Comparison of ENCODE assay signal across 18 cellular contexts in genomic region chr1:222107975-222108374, GRCh38.
DNase-seq lines count a peak whose midpoint lies in the region; ATAC-seq, FAIRE-seq and TF ChIP-seq lines count a peak whose summit lies in the region.
"Had no signal": no experiment of that assay in that cellular context is flagged by ENCODE, and none has a peak within 500 bp of the region (broad histone marks: within the 10 kb centered on the region; RNA-seq: fewer than 3 reads in every experiment).

No MANE protein-coding gene starts in this region.

- DNase-seq in HepG2 (ENCODE audit: low spot score) = no peak
- DNase-seq in right lobe of liver = no peak
- DNase-seq in IMR-90 = no peak
- DNase-seq in esophagus muscularis mucosa (ENCODE audit: extremely low spot score) = peak; percentile 74
- no peak for DNase-seq in foreskin melanocyte
- DNase-seq: C1 segment of cervical spinal cord; Calu3; CD4-positive, alpha-beta memory T cell; COR-L47; GF-D8; GOT3; HFFc6 had no signal

- peaks cover 3% of the 10 kb centered on the region; the same call in 1 of the 2 replicates for H3K9me1 ChIP-seq in IMR-90 (ENCODE audit: insufficient read depth, low read length)

- H2AK5ac ChIP-seq in IMR-90 (ENCODE audit: low read depth, low read length) = no peak overlapping the region

- no peak overlapping the region for H3K56ac ChIP-seq in IMR-90 (ENCODE audit: extremely low read depth, insufficient read depth, low read length)

- H2AK9ac ChIP-seq in IMR-90 (replicated peaks; ENCODE audit: low read depth, low read length, poor library complexity) = no peak overlapping the region

- dilution Hi-C loops in IMR-90 (cut with HindIII; ENCODE audit: low sequenced_read_pairs, unreplicated experiment) = no loop called here

- no peak overlapping the region for H2BK20ac ChIP-seq in IMR-90 (ENCODE audit: low read depth, low read length)

- H3K18ac ChIP-seq in IMR-90 (ENCODE audit: low read depth, low read length) = no peak overlapping the region

- H3K4me3 ChIP-seq in HepG2 (replicated peaks in 1 of 3; ENCODE audit: insufficient read depth in 1 of 3, low read depth in 2 of 3, low read length in 3 of 3) (no peak overlapping the region), right lobe of liver (no peak overlapping the region), IMR-90 (ENCODE audit: insufficient read depth, low read depth, low read length) (no peak overlapping the region), esophagus muscularis mucosa (no peak overlapping the region)
- H3K4me3 ChIP-seq: HAP-1 had no signal

- intact Hi-C loops in HepG2 (cut with micrococcal nuclease; ENCODE audit: unreplicated experiment) (no loop called here), right lobe of liver (cut with DNase I) (no loop called here), IMR-90 (cut with micrococcal nuclease) (no loop called here), esophagus muscularis mucosa (cut with DNase I) (no loop called here)

- TF ChIP-seq POLR2A in HepG2 (IDR thresholded peaks at IDR 0.05; ENCODE audit: insufficient read depth in 1 of 2, low read depth in 2 of 2, low read length in 2 of 2) (no peak), right lobe of liver (IDR thresholded peaks at IDR 0.05) (no peak), IMR-90 (IDR thresholded peaks at IDR 0.05; ENCODE audit: low read depth, low read length) (no peak), esophagus muscularis mucosa (IDR thresholded peaks at IDR 0.05; ENCODE audit: low read depth) (no peak)

- H3K23ac ChIP-seq in IMR-90 (ENCODE audit: low read depth, low read length) = no peak overlapping the region

- no peak overlapping the region for H4K5ac ChIP-seq in IMR-90 (ENCODE audit: low read depth, low read length)

- H3K27me3 Mint-ChIP-seq in stimulated activated memory B cell treated with anti-CD40 and anti-IgM and Interleukin-4, amounts not matched to agents 10 μg/mL and 1 μg/mL and 100 μg/mL, for 72 hours = no peaks in the 10 kb centered on the region

- no peaks in the 10 kb centered on the region for H3K4me1 Mint-ChIP-seq in stimulated activated memory B cell treated with anti-CD40 and anti-IgM and Interleukin-4, amounts not matched to agents 10 μg/mL and 1 μg/mL and 100 μg/mL, for 72 hours
- H3K4me1 Mint-ChIP-seq: CD4-positive, alpha-beta memory T cell had no signal

- H3K9ac ChIP-seq in HepG2 (ENCODE audit: insufficient read depth, low read depth, low read length) (no peak overlapping the region), IMR-90 (ENCODE audit: low read depth, low read length) (no peak overlapping the region)

- in situ Hi-C loops in HepG2 (cut with HindIII; ENCODE audit: extremely low pct_ligation_motif_present, low pct_unique_long_range_greater_than_20kb) (no loop called here), IMR-90 (cut with MboI; ENCODE audit: low sequenced_read_pairs) (no loop called here)

- H3K9me3 Mint-ChIP-seq in stimulated activated memory B cell treated with anti-CD40 and anti-IgM and Interleukin-4, amounts not matched to agents 10 μg/mL and 1 μg/mL and 100 μg/mL, for 72 hours = peaks cover 3% of the 10 kb centered on the region
- H3K9me3 Mint-ChIP-seq: HFFc6 had no signal

- no peak overlapping the region for H3K14ac ChIP-seq in IMR-90 (replicated peaks; ENCODE audit: low read depth, low read length)

- H3K4me3 Mint-ChIP-seq in stimulated activated memory B cell treated with anti-CD40 and anti-IgM and Interleukin-4, amounts not matched to agents 10 μg/mL and 1 μg/mL and 100 μg/mL, for 72 hours = no peak overlapping the region
- H3K4me3 Mint-ChIP-seq: CD4-positive, alpha-beta memory T cell; HFFc6 had no signal

- H3K4ac ChIP-seq in IMR-90 (ENCODE audit: low read depth, low read length) = peak overlapping the region; percentile 13; the same call in 1 of the 2 replicates

- H3K36me3 Mint-ChIP-seq in stimulated activated memory B cell treated with anti-CD40 and anti-IgM and Interleukin-4, amounts not matched to agents 10 μg/mL and 1 μg/mL and 100 μg/mL, for 72 hours = no peaks in the 10 kb centered on the region
- H3K36me3 Mint-ChIP-seq: CD4-positive, alpha-beta memory T cell had no signal

- no peak overlapping the region for H4K91ac ChIP-seq in IMR-90 (ENCODE audit: insufficient read depth, low read depth, low read length)

- WGBS in HepG2 (ENCODE audit: low lambda C conversion rate) = 30% methylated on average over 4 of the region's 4 CpGs
- no CpG with 5 or more reads among the region's 4 CpGs for WGBS in right lobe of liver (ENCODE audit: insufficient coverage, low coverage, low lambda C conversion rate, missing lambda C conversion rate)
- 89% methylated on average over 3 of the region's 4 CpGs; no CpG with 5 or more reads in 1 of the 2 experiments for WGBS in IMR-90 (ENCODE audit: extremely low coverage in 2 of 2, insufficient read length in 1 of 2), 2 experiments
- WGBS in esophagus muscularis mucosa = 83% methylated on average over 4 of the region's 4 CpGs

- TF ChIP-seq RAD21 in HepG2 (CRISPR knock-in tag; IDR thresholded peaks at IDR 0.05) (no peak), IMR-90 (IDR thresholded peaks at IDR 0.05; ENCODE audit: low read length) (no peak)

- no peak overlapping the region for H2BK15ac ChIP-seq in IMR-90 (ENCODE audit: low read depth, low read length)

- ATAC-seq in HepG2 (peak; percentile 36; the same call in 2 of the 3 replicates), right lobe of liver (no peak), IMR-90 (ENCODE audit: low read depth) (no peak), GM21723 (IDR thresholded peaks at IDR 0.05; ENCODE audit: unreplicated experiment) (no peak)
- ATAC-seq in stimulated activated memory B cell treated with anti-CD40 and anti-IgM and Interleukin-4, amounts not matched to agents 10 μg/mL and 1 μg/mL and 100 μg/mL, for 72 hours = peak; percentile 37

- H3K79me1 ChIP-seq in IMR-90 (ENCODE audit: low read depth in 1 of 2, low read length in 2 of 2) = no peaks in the 10 kb centered on the region

- H4K20me1 ChIP-seq in HepG2 (ENCODE audit: insufficient read depth, low read length) = no peaks in the 10 kb centered on the region
- H4K20me1 ChIP-seq in IMR-90 (ENCODE audit: insufficient read depth, low read length) = no peaks in the 10 kb centered on the region

- no peak for TF ChIP-seq CTCF in HepG2 (CRISPR knock-in tag; IDR thresholded peaks at IDR 0.05)
- no peak for TF ChIP-seq CTCF in right lobe of liver (IDR thresholded peaks at IDR 0.05)
- no peak for TF ChIP-seq CTCF in IMR-90 (conservative IDR thresholded peaks at IDR 0.05; ENCODE audit: low read depth, low read length)
- TF ChIP-seq CTCF in esophagus muscularis mucosa (IDR thresholded peaks at IDR 0.05) = no peak

- H3K4me1 ChIP-seq in HepG2 (ENCODE audit: insufficient read depth, low read length) (peaks cover 15% of the 10 kb centered on the region; the same call in 1 of the 2 replicates), right lobe of liver (peaks cover 0 to 17% (median 5%) of the 10 kb centered on the region in 4 donors), IMR-90 (ENCODE audit: control insufficient read depth, insufficient read depth, low read length) (peaks cover 4% of the 10 kb centered on the region; the same call in 1 of the 2 replicates), esophagus muscularis mucosa (peaks cover 8 to 14% (median 10%) of the 10 kb centered on the region in 4 donors)
- H3K4me1 ChIP-seq: HAP-1 had no signal

- FAIRE-seq in HepG2 (lab: Jason Lieb, UNC) = no peak
- FAIRE-seq: GM12891, GM18507, H54 had no signal

- H3K36me3 ChIP-seq in HepG2 (replicated peaks in 1 of 2; ENCODE audit: control insufficient read depth in 1 of 2, insufficient read depth in 2 of 2, low read length in 2 of 2) (no peaks in the 10 kb centered on the region), right lobe of liver (no peaks in the 10 kb centered on the region), IMR-90 (ENCODE audit: control insufficient read depth, insufficient read depth, low read length) (no peaks in the 10 kb centered on the region), esophagus muscularis mucosa (no peaks in the 10 kb centered on the region)
- H3K36me3 ChIP-seq: HAP-1 had no signal

- POLR2A ChIA-PET in HepG2 (lab: Yijun Ruan, JAX) = no interaction called here
- POLR2A ChIA-PET in IMR-90 (lab: Charles Lee; ENCODE audit: unreplicated experiment) = no interaction called here

- H3K27me3 ChIP-seq in HepG2 (ENCODE audit: control insufficient read depth in 1 of 2, insufficient read depth in 2 of 2, low read length in 2 of 2) (no peaks in the 10 kb centered on the region; a peak in 1 of 5 replicates), right lobe of liver (no peaks in the 10 kb centered on the region), IMR-90 (ENCODE audit: control insufficient read depth, insufficient read depth, low read length) (no peaks in the 10 kb centered on the region), esophagus muscularis mucosa (no peaks in the 10 kb centered on the region)

- H2BK120ac ChIP-seq in IMR-90 (ENCODE audit: low read depth, low read length) = no peak overlapping the region

- H2BK5ac ChIP-seq in IMR-90 (ENCODE audit: low read depth, low read length, poor library complexity, severe bottlenecking) = no peak overlapping the region

- H4K8ac ChIP-seq in IMR-90 (ENCODE audit: low read depth in 2 of 2, low read length in 2 of 2) = no peak overlapping the region

- TF ChIP-seq EP300 in HepG2 (IDR thresholded peaks at IDR 0.05; ENCODE audit: low read depth in 2 of 2, low read length in 2 of 2) (no peak), HepG2 (CRISPR knock-in tag; IDR thresholded peaks at IDR 0.05; ENCODE audit: borderline replicate concordance) (no peak), esophagus muscularis mucosa (IDR thresholded peaks at IDR 0.05) (no peak)

- H3K27ac Mint-ChIP-seq in stimulated activated memory B cell treated with anti-CD40 and anti-IgM and Interleukin-4, amounts not matched to agents 10 μg/mL and 1 μg/mL and 100 μg/mL, for 72 hours = no peak overlapping the region
- H3K27ac Mint-ChIP-seq: CD4-positive, alpha-beta memory T cell; HFFc6 had no signal

- H3K4me2 ChIP-seq in HepG2 (ENCODE audit: low read depth, low read length) (no peak overlapping the region), IMR-90 (ENCODE audit: low read depth, low read length) (no peak overlapping the region)

- H3K79me2 ChIP-seq in HepG2 (ENCODE audit: insufficient read depth, low read length) = no peaks in the 10 kb centered on the region

- CTCF ChIA-PET in HepG2 (lab: Yijun Ruan, JAX; ENCODE audit: low intra/inter-chr PET ratio, low total read pairs) = no interaction called here
- CTCF ChIA-PET in IMR-90 (lab: Yijun Ruan, JAX) = no interaction called here

- BruUV-seq in HepG2 (replicated peaks; lab: Mats Ljungman, UMichigan) (no TSS peak), IMR-90 (replicated peaks; lab: Mats Ljungman, UMichigan) (no TSS peak)

- H2AFZ ChIP-seq in HepG2 (ENCODE audit: low read length) (no peak overlapping the region), IMR-90 (replicated peaks; ENCODE audit: low read length, poor library complexity) (no peak overlapping the region)

- H3K27ac ChIP-seq in HepG2 (ENCODE audit: extremely low read length, insufficient read depth, low read length) (no peak overlapping the region), right lobe of liver (no peak overlapping the region), IMR-90 (ENCODE audit: insufficient read depth, low read length) (no peak overlapping the region), esophagus muscularis mucosa (replicated peaks in 1 of 4) (no peak overlapping the region)

- H3K9me3 ChIP-seq in HepG2 (ENCODE audit: low read length) (no peaks in the 10 kb centered on the region), right lobe of liver (no peaks in the 10 kb centered on the region), IMR-90 (ENCODE audit: control insufficient read depth, insufficient read depth, low read length) (peaks cover 2% of the 10 kb centered on the region), esophagus muscularis mucosa (no peaks in the 10 kb centered on the region)
- H3K9me3 ChIP-seq: HAP-1 had no signal

Comparison
In these comparisons a context has a peak if more than half of its experiments do, and no peak if none do; other contexts are left out.
1. ATAC-seq: peak in HepG2 (single experiment) and stimulated activated memory B cell treated with anti-CD40 and anti-IgM and Interleukin-4, amounts not matched to agents 10 μg/mL and 1 μg/mL and 100 μg/mL, for 72 hours (single experiment); none in right lobe of liver (0 of 4), IMR-90 (single experiment) and GM21723 (single experiment).